ENCODE assay signal across 15 cellular contexts in genomic region chr20:22920898-22921297, GRCh38.
"Had no signal": no experiment of that assay in that cellular context is flagged by ENCODE, and none has a peak within 500 bp of the region (broad histone marks: within the 10 kb centered on the region; RNA-seq: fewer than 3 reads in every experiment).

No MANE protein-coding gene starts in this region.

- H3K27ac ChIP-seq: ascending aorta, neutrophil, upper lobe of right lung had no signal

- DNase-seq: activated naive CD4-positive, alpha-beta T cell treated with anti-CD3 and anti-CD28 coated beads for 36 hours; activated naive CD8-positive, alpha-beta T cell treated with anti-CD3 and anti-CD28 coated beads, Interleukin-2, amount 50 U/mL, for 24 hours; mucosa of descending colon; natural killer cell; posterior cingulate gyrus; retina; stimulated activated CD4-positive, alpha-beta T cell treated with anti-CD3 and anti-CD28 coated beads, Interleukin-15, amount 100 ng/mL, for 24 hours; stimulated activated CD4-positive, alpha-beta T cell treated with anti-CD3 and anti-CD28 coated beads, Interleukin-4, amount 100 ng/mL, for 1 hour; stimulated activated naive CD8-positive, alpha-beta T cell treated with anti-CD3 and anti-CD28 coated beads, Interleukin-15, Interleukin-2, amounts not matched to agents 100 U/mL and 50 U/mL, for 24 hours; upper lobe of right lung had no signal

- H3K4me3 ChIP-seq: ascending aorta, mucosa of descending colon, upper lobe of right lung had no signal

- H3K36me3 Mint-ChIP-seq: natural killer cell had no signal

- H3K27me3 ChIP-seq: ascending aorta, neutrophil, upper lobe of right lung had no signal

- ATAC-seq: activated naive CD8-positive, alpha-beta T cell treated with anti-CD3 and anti-CD28 coated beads, Interleukin-2, amount 50 U/mL, for 24 hours; activated T-helper 17 cell treated with anti-CD3 and anti-CD28 coated beads, Interleukin-2, amount 50 U/mL, for 72 hours; left lobe of liver; mucosa of descending colon; natural killer cell; stimulated activated naive CD8-positive, alpha-beta T cell treated with anti-CD3 and anti-CD28 coated beads, Interleukin-15, Interleukin-2, amounts not matched to agents 100 U/mL and 50 U/mL, for 24 hours; upper lobe of right lung had no signal

- H3K4me3 Mint-ChIP-seq: activated naive CD4-positive, alpha-beta T cell treated with anti-CD3 and anti-CD28 coated beads for 36 hours; activated naive CD8-positive, alpha-beta T cell treated with anti-CD3 and anti-CD28 coated beads, Interleukin-2, amount 50 U/mL, for 24 hours; activated T-helper 17 cell treated with anti-CD3 and anti-CD28 coated beads, Interleukin-2, amount 50 U/mL, for 72 hours; natural killer cell had no signal

- H3K27ac Mint-ChIP-seq: activated naive CD4-positive, alpha-beta T cell treated with anti-CD3 and anti-CD28 coated beads for 36 hours; activated naive CD8-positive, alpha-beta T cell treated with anti-CD3 and anti-CD28 coated beads, Interleukin-2, amount 50 U/mL, for 24 hours; activated T-helper 17 cell treated with anti-CD3 and anti-CD28 coated beads, Interleukin-2, amount 50 U/mL, for 72 hours; natural killer cell had no signal

- H3K36me3 ChIP-seq: ascending aorta, neutrophil, upper lobe of right lung had no signal

- H3K4me1 Mint-ChIP-seq: activated T-helper 17 cell treated with anti-CD3 and anti-CD28 coated beads, Interleukin-2, amount 50 U/mL, for 72 hours; natural killer cell had no signal

- H3K4me1 ChIP-seq: ascending aorta had no signal

- FAIRE-seq: endometrium had no signal

- H3K9me3 ChIP-seq: ascending aorta, mucosa of descending colon, neutrophil, upper lobe of right lung had no signal

- H3K9me3 Mint-ChIP-seq: activated naive CD4-positive, alpha-beta T cell treated with anti-CD3 and anti-CD28 coated beads for 36 hours; activated naive CD8-positive, alpha-beta T cell treated with anti-CD3 and anti-CD28 coated beads, Interleukin-2, amount 50 U/mL, for 24 hours; activated T-helper 17 cell treated with anti-CD3 and anti-CD28 coated beads, Interleukin-2, amount 50 U/mL, for 72 hours; natural killer cell had no signal
